9 cellular contexts compared by ENCODE assay signal in the genomic region with DNA sequence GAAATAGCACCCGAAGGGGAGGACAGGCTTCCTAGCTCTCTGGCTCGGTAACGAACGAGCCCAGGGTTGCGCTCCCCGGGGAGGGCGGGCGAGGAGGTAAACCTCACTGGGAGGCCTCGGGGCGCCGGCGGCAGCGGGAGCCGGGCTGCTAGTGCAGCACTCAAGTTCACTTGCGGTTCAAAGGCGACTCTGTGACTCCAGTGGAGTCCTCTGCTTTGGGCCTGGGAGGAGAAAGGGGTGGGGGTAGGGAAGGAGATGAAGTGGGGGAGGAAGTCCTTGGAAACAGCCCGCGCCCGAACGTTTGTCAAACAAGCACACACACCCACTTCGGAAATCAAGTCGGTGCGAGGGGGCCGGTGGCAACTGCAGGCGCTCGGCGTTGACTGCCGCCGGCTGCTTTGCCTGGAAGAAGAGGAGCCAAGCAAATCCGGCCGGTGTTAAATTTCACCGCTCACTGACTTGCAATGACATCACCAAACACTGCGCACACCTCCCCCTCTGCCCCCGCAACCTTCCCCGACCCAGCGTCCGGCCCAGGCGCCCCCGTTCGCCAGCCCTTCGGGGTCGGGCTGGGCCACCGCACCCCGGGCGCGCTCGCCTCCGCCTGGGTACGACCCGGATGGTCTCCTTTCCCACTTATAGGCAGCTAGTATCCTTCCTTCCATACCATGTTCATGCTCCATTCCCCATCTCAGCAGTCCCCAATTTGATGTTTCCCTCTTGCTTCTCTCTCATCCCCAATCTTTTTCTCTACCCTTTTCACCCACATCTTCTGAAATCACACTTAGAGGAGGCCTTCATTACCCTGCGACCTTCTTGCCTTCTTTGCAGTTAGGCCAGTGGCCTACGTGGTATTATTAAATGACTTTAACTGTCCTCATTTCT. TPM values are rescaled to one million over a fixed set of nuclear protein-coding genes. Genes with fewer than 3 reads are reported as not detected.
DNase-seq lines count a peak whose midpoint lies in the region; ATAC-seq and TF ChIP-seq lines count a peak whose summit lies in the region.
"Had no signal": no experiment of that assay in that cellular context is flagged by ENCODE, and none has a peak within 500 bp of the region (broad histone marks: within the 10 kb centered on the region; RNA-seq: fewer than 3 reads in every experiment).

TSS of gene COL24A1 (minus strand) at position 202 of the 885 bp plus-strand sequence. CDS start 376 bp downstream, outside the sequence.

- peaks cover 18 to 37% (median 29%) of the 10 kb centered on the region in 5 donors for H3K27me3 Mint-ChIP-seq in naive thymus-derived CD8-positive, alpha-beta T cell

- in situ Hi-C loops in GM13977 (cut with MboI; ENCODE audit: low pct_unique_long_range_greater_than_20kb, low sequenced_read_pairs, unreplicated experiment), result no loop called here

- ATAC-seq in naive thymus-derived CD8-positive, alpha-beta T cell, result no peak

- no peaks in the 10 kb centered on the region for H3K4me1 ChIP-seq in ACC112 (ENCODE audit: control insufficient read depth, insufficient read depth, low read length, unreplicated experiment)

- TF ChIP-seq CTCF in GM13977 (IDR thresholded peaks at IDR 0.05; ENCODE audit: extremely low read depth, insufficient read depth, missing control alignments), result no peak
- no peak for TF ChIP-seq CTCF in RWPE1 (conservative IDR thresholded peaks at IDR 0.05; ENCODE audit: low read depth)
- no peak for TF ChIP-seq CTCF in fibroblast of pulmonary artery (IDR thresholded peaks at IDR 0.05; ENCODE audit: low read length, missing control alignments)

- H3K9me3 Mint-ChIP-seq in naive thymus-derived CD8-positive, alpha-beta T cell, result peaks cover 0 to 2% (median 0%) of the 10 kb centered on the region in 9 donors

- no peaks in the 10 kb centered on the region for H3K79me2 ChIP-seq in ACC112 (ENCODE audit: control insufficient read depth, insufficient read depth, low read length, unreplicated experiment)

- peak within 1 kb of the TSS; percentile 72 for H2AFZ ChIP-seq in ACC112 (ENCODE audit: low read length, unreplicated experiment)

- peaks cover 0 to 5% (median 0%) of the 10 kb centered on the region in 3 donors for H3K36me3 Mint-ChIP-seq in naive thymus-derived CD8-positive, alpha-beta T cell

- peaks cover 0 to 11% (median 8%) of the 10 kb centered on the region in 4 donors for H3K4me1 Mint-ChIP-seq in naive thymus-derived CD8-positive, alpha-beta T cell
- H3K4me1 Mint-ChIP-seq: central memory CD8-positive, alpha-beta T cell had no signal

- no peak within 1 kb of the TSS for H3K27ac Mint-ChIP-seq in naive thymus-derived CD8-positive, alpha-beta T cell

- peak within 1 kb of the TSS; percentile 66 for H3K4me3 ChIP-seq in ACC112 (ENCODE audit: low read depth, low read length)
- H3K4me3 ChIP-seq in fibroblast of pulmonary artery (replicated peaks; ENCODE audit: low read depth, low read length), result peak within 1 kb of the TSS; percentile 38

- H3K36me3 ChIP-seq in ACC112 (ENCODE audit: insufficient read depth, low read length), result no peaks in the 10 kb centered on the region

- peak within 1 kb of the TSS in 7 of 10 donors; percentile 9 to 76 (median 37) for H3K4me3 Mint-ChIP-seq in naive thymus-derived CD8-positive, alpha-beta T cell
- H3K4me3 Mint-ChIP-seq: central memory CD8-positive, alpha-beta T cell had no signal

- H3K27me3 ChIP-seq in ACC112 (ENCODE audit: insufficient read depth, low read length), result peaks cover 38% of the 10 kb centered on the region

- CTCF ChIA-PET in RWPE1 (lab: Yijun Ruan, JAX), result interaction anchor here (1.2 kb wide), 1 partner anchor 492 kb away, joined by 6 read pairs; no protein-coding TSS in a partner anchor

- POLR2A ChIA-PET in RWPE1 (lab: Yijun Ruan, JAX; ENCODE audit: low non-redundant PET), result no interaction called here
- POLR2A ChIA-PET in naive thymus-derived CD8-positive, alpha-beta T cell (lab: Charles Lee), result no interaction called here

- DNase-seq in GM13977 (ENCODE audit: low spot score) (peak; percentile 56), RWPE1 (ENCODE audit: low spot score) (peak; percentile 19), fibroblast of pulmonary artery (ENCODE audit: low read depth) (peak; percentile 53), HUDEP-2 (lab: John Stamatoyannopoulos, UW; ENCODE audit: unreplicated experiment in 76 of 76) (no peak), LoVo (ENCODE audit: low spot score) (no peak), DMS114 treated with DMSO at 0.1 percent for 48 hours (lab: John Stamatoyannopoulos, UW; ENCODE audit: unreplicated experiment) (no peak)
- peak in 1 of 10 donors; percentile 45 for DNase-seq in naive thymus-derived CD8-positive, alpha-beta T cell

- H3K27ac ChIP-seq in ACC112 (ENCODE audit: low read depth, low read length) (no peak within 1 kb of the TSS), RWPE1 (no peak within 1 kb of the TSS)

RNA-seq across cellular contexts. Expression of gene COL24A1, which starts in this region (rescaled TPM):
- not detected for total RNA-seq in naive thymus-derived CD8-positive, alpha-beta T cell
- polyA plus RNA-seq in naive thymus-derived CD8-positive, alpha-beta T cell, result not detected

Comparison
In these comparisons a context has a peak if more than half of its experiments do, and no peak if none do; other contexts are left out.
1. DNase-seq: peak in GM13977 (single experiment), RWPE1 (single experiment) and fibroblast of pulmonary artery (single experiment); none in HUDEP-2 (0 of 76), LoVo (single experiment) and DMS114 treated with DMSO at 0.1 percent for 48 hours (single experiment).